In the genomic region with DNA sequence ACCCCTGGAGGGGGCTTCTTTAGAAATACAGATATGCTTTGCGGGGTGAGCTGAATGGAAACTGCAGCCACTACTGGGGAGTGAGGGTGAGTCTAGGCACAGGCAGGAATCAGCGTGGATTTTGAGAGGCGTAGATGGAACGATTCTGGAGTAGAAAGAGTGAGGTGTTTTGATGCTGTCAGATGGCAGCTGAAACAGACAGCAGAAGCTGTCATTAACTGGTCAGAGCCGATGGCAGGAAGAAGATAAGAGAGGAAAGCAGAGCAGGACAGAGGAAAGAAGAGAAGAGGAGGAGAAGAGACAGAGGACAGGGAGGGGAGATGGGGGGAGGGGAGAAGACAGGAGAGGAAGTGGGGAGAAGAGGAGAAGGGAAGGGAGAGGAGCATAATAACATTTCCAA, we compare ENCODE assay signal across 2 cellular contexts.
TF ChIP-seq lines count a peak whose summit lies in the region.

No MANE protein-coding gene starts in this region.

TF ChIP-seq in GM23338, 12 proteins besides CTCF, POLR2A, EP300 and RAD21:
- TF ChIP-seq ZNF331 (CRISPR knock-in tag; IDR thresholded peaks at IDR 0.05; ENCODE audit: low read depth): no peak
- TF ChIP-seq POLR2AphosphoS5 (IDR thresholded peaks at IDR 0.05; ENCODE audit: low read depth): no peak
- TF ChIP-seq, protein P1, sequence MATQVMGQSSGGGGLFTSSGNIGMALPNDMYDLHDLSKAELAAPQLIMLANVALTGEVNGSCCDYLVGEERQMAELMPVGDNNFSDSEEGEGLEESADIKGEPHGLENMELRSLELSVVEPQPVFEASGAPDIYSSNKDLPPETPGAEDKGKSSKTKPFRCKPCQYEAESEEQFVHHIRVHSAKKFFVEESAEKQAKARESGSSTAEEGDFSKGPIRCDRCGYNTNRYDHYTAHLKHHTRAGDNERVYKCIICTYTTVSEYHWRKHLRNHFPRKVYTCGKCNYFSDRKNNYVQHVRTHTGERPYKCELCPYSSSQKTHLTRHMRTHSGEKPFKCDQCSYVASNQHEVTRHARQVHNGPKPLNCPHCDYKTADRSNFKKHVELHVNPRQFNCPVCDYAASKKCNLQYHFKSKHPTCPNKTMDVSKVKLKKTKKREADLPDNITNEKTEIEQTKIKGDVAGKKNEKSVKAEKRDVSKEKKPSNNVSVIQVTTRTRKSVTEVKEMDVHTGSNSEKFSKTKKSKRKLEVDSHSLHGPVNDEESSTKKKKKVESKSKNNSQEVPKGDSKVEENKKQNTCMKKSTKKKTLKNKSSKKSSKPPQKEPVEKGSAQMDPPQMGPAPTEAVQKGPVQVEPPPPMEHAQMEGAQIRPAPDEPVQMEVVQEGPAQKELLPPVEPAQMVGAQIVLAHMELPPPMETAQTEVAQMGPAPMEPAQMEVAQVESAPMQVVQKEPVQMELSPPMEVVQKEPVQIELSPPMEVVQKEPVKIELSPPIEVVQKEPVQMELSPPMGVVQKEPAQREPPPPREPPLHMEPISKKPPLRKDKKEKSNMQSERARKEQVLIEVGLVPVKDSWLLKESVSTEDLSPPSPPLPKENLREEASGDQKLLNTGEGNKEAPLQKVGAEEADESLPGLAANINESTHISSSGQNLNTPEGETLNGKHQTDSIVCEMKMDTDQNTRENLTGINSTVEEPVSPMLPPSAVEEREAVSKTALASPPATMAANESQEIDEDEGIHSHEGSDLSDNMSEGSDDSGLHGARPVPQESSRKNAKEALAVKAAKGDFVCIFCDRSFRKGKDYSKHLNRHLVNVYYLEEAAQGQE (IDR thresholded peaks at IDR 0.05; ENCODE audit: unreplicated experiment): no peak
- no peak for TF ChIP-seq EZH2phosphoT487 (IDR thresholded peaks at IDR 0.05; ENCODE audit: unreplicated experiment)
- TF ChIP-seq NANOG (IDR thresholded peaks at IDR 0.05; ENCODE audit: borderline replicate concordance): no peak
- no peak for TF ChIP-seq EZH2 (IDR thresholded peaks at IDR 0.05; ENCODE audit: low read depth, unreplicated experiment)
- TF ChIP-seq ZNF114 (CRISPR knock-in tag; IDR thresholded peaks at IDR 0.05): no peak
TF ChIP-seq in GM23338: peak in this region for 0.

TF ChIP-seq in H1, 55 proteins besides CTCF, POLR2A, EP300 and RAD21:
- TF ChIP-seq SP4 (IDR thresholded peaks at IDR 0.05; ENCODE audit: low read length) (no peak), KDM4A (IDR thresholded peaks at IDR 0.05; ENCODE audit: low read depth, low read length, severe bottlenecking) (no peak), GABPA (IDR thresholded peaks at IDR 0.05; ENCODE audit: borderline replicate concordance, insufficient read depth, low read length) (no peak), CHD1 (IDR thresholded peaks at IDR 0.05; ENCODE audit: low read depth, low read length) (no peak), TCF12 (IDR thresholded peaks at IDR 0.05; ENCODE audit: low read depth, low read length) (no peak), POLR2AphosphoS5 (IDR thresholded peaks at IDR 0.05; ENCODE audit: low read depth, low read length) (no peak), SUZ12 (IDR thresholded peaks at IDR 0.05; ENCODE audit: low read length) (no peak), POU5F1 (IDR thresholded peaks at IDR 0.05; ENCODE audit: low read depth, low read length) (no peak), YY1 (IDR thresholded peaks at IDR 0.05; ENCODE audit: low read depth, low read length) (no peak)
- TF ChIP-seq, protein P2, sequence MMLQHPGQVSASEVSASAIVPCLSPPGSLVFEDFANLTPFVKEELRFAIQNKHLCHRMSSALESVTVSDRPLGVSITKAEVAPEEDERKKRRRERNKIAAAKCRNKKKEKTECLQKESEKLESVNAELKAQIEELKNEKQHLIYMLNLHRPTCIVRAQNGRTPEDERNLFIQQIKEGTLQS (IDR thresholded peaks at IDR 0.05; ENCODE audit: insufficient read depth, low read depth, low read length): no peak
- TF ChIP-seq, protein P3, sequence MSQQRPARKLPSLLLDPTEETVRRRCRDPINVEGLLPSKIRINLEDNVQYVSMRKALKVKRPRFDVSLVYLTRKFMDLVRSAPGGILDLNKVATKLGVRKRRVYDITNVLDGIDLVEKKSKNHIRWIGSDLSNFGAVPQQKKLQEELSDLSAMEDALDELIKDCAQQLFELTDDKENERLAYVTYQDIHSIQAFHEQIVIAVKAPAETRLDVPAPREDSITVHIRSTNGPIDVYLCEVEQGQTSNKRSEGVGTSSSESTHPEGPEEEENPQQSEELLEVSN (IDR thresholded peaks at IDR 0.05): no peak
- TF ChIP-seq, protein P4, sequence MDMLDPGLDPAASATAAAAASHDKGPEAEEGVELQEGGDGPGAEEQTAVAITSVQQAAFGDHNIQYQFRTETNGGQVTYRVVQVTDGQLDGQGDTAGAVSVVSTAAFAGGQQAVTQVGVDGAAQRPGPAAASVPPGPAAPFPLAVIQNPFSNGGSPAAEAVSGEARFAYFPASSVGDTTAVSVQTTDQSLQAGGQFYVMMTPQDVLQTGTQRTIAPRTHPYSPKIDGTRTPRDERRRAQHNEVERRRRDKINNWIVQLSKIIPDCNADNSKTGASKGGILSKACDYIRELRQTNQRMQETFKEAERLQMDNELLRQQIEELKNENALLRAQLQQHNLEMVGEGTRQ (IDR thresholded peaks at IDR 0.05; ENCODE audit: low read length): no peak
